ENCODE assay signal across 16 cellular contexts in the genomic region with DNA sequence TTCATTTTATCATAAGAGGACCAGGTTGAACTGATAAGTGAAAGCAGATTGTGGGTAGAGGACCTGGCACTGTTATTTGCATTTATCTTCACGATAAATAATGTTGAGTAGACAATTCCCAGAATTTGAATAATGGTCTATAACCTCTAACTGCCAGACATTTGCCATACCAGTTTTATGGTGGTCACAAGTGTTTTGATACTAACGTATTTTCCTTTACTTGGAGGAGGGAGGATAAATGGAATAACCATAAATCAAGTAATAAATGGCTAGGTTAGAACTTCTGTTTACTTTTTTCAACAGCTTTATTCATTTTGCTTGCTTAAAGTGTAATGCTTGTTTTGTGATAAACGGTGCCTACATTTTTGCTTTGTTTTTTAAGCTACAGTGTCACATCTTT. TPM values are rescaled to one million over a fixed set of nuclear protein-coding genes. Genes with fewer than 3 reads are reported as not detected.
A peak's percentile ranks its signal among the peaks of the same experiment; 100 is the strongest.
DNase-seq lines count a peak whose midpoint lies in the region; TF ChIP-seq lines count a peak whose summit lies in the region.
"Had no signal": no experiment of that assay in that cellular context is flagged by ENCODE, and none has a peak within 500 bp of the region (broad histone marks: within the 10 kb centered on the region; RNA-seq: fewer than 3 reads in every experiment).

No MANE protein-coding gene starts in this region.

- intact Hi-C loops in esophagus squamous epithelium (cut with DNase I), result no loop called here
- intact Hi-C loops in left ventricle myocardium inferior (cut with micrococcal nuclease), result no loop called here

- TF ChIP-seq CTCF in esophagus squamous epithelium (IDR thresholded peaks at IDR 0.05), result no peak
- no peak for TF ChIP-seq CTCF in left ventricle myocardium inferior (IDR thresholded peaks at IDR 0.05; ENCODE audit: borderline replicate concordance)

- H3K4me3 ChIP-seq in esophagus squamous epithelium (peak overlapping the region in 3 of 4 donors; percentile 15 to 75 (median 31)), left ventricle myocardium inferior (no peak overlapping the region)
- H3K4me3 ChIP-seq: GM23338, HAP-1 had no signal

- H3K36me3 ChIP-seq in esophagus squamous epithelium (peaks cover 0 to 15% (median 0%) of the 10 kb centered on the region in 3 donors), left ventricle myocardium inferior (no peaks in the 10 kb centered on the region)
- H3K36me3 ChIP-seq: HAP-1 had no signal

- WGBS in esophagus squamous epithelium, 2 donors, result 22 to 31% methylated on average over 3 of the region's 3 CpGs

- H3K9me3 ChIP-seq in esophagus squamous epithelium, result no peaks in the 10 kb centered on the region
- no peaks in the 10 kb centered on the region for H3K9me3 ChIP-seq in left ventricle myocardium inferior (replicated peaks)
- H3K9me3 ChIP-seq: HAP-1 had no signal

- H3K27me3 ChIP-seq in esophagus squamous epithelium (peaks cover 0 to 94% (median 6%) of the 10 kb centered on the region in 4 donors), left ventricle myocardium inferior (ENCODE audit: low read depth) (peaks cover 100% of the 10 kb centered on the region)

- peak; percentile 99 for DNase-seq in DMS79 treated with DMSO at 0.1 percent for 48 hours (lab: John Stamatoyannopoulos, UW)
- peak; percentile 36 for DNase-seq in NCI-H1417 treated with DMSO at 0.1 percent for 48 hours (lab: John Stamatoyannopoulos, UW)
- peak; percentile 87 for DNase-seq in NCI-H748 (lab: John Stamatoyannopoulos, UW; ENCODE audit: unreplicated experiment)
- no peak for DNase-seq in esophagus squamous epithelium (lab: John Stamatoyannopoulos, UW)
- no peak for DNase-seq in erythroblast (lab: John Stamatoyannopoulos, UW)
- no peak for DNase-seq in left ventricle myocardium inferior
- no peak for DNase-seq in NCI-H2081 (lab: John Stamatoyannopoulos, UW)
- DNase-seq: CD4-positive, CD25-positive, alpha-beta regulatory T cell; Karpas-422; MV-4-11; NCI-H2081 treated with DMSO at 0.1 percent for 48 hours; NCI-H2171 treated with DMSO at 0.1 percent for 48 hours; NCI-H446 treated with DMSO at 0.1 percent for 48 hours had no signal

- H3K4me1 ChIP-seq in esophagus squamous epithelium (peaks cover 0 to 73% (median 6%) of the 10 kb centered on the region in 3 donors), left ventricle myocardium inferior (peaks cover 9% of the 10 kb centered on the region)

- TF ChIP-seq POLR2A in esophagus squamous epithelium (IDR thresholded peaks at IDR 0.05), result no peak
- TF ChIP-seq POLR2A in erythroblast (IDR thresholded peaks at IDR 0.05; ENCODE audit: low read length), result no peak

- H3K27ac ChIP-seq in esophagus squamous epithelium (peak overlapping the region in 2 of 4 donors; percentile 94 to 96), left ventricle myocardium inferior (replicated peaks) (no peak overlapping the region)

RNA-seq across cellular contexts. Expression of a gene that starts 9.5 kb away (rescaled TPM):
- 100 to 1,000 TPM in 2 of 4 donors, 10 to 100 TPM in 2; 70.1 to 152 (median 100) TPM for total RNA-seq in esophagus squamous epithelium
- total RNA-seq in left ventricle myocardium inferior, result not detected
- total RNA-seq: GM23338; T-helper 2 cell treated with Interferon-gamma antibody and Interleukin-4, amounts not matched to agents 100 ng/mL and 5 ng/mL, for 36 hours had no signal

Comparison
In these comparisons a context has a peak if more than half of its experiments do, and no peak if none do; other contexts are left out.
1. DNase-seq: peak in DMS79 treated with DMSO at 0.1 percent for 48 hours (single experiment), NCI-H1417 treated with DMSO at 0.1 percent for 48 hours (single experiment) and NCI-H748 (single experiment); none in esophagus squamous epithelium (single experiment), erythroblast (0 of 2), left ventricle myocardium inferior (single experiment) and NCI-H2081 (0 of 2).
2. RNA of a gene that starts 9.5 kb away (total RNA-seq): 70.1 to 152 TPM in esophagus squamous epithelium; not detected in left ventricle myocardium inferior (single experiment); every median in the first group is over 10 times any median in the second.